ENCODE assay signal across 1 cellular context in the genomic region with DNA sequence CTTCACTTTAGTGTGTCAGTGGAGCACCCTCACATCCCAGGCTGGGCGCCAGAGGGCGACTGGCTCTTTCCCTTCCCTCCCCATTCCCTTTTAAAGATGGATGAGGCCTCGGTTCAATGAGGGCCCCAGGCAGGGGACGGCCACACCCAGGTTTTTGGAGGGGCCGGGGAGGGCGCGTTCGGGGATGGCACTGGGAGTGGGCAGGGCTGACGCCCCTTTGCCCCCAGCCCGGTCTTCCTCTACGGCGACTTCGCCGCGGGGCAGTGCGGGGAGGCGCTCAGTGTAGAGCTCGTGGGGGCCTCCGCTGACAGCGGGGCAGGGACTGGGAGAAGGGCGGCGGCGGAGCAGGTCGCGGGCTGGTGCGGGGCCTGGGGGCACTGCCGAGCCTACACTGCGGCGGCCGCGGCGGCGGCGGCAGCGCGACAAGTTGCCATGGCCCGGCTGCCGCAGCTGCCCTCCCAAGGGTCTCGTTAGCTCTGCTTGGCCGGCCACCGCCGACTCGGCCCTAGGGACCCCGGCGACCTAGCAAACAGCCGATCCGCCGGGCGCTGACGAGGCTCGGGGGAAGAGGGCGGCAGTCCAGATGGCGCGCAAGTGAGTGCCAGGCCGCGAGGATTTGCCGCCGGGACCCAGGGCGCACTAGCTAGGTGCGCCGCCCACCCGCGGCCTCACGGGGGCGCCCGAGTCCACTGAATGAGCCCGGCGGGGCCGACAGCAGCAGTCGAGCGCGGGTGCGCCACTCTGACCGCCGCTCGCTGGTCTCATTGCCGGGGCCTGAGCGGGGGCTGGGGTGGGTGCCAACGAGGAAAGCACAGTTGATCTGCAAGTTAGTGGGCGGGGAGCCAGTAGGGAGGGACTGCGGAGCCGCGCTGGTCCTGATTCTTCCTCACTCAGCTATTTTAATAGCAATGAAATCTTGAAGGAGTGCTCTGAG.
A peak's percentile ranks its signal among the peaks of the same experiment; 100 is the strongest.
TF ChIP-seq lines count a peak whose summit lies in the region.

No MANE protein-coding gene starts in this region.

TF ChIP-seq in HepG2, 621 proteins besides CTCF, POLR2A, EP300 and RAD21 (continued from another document and continues in another):
- TF ChIP-seq ZBTB8A (CRISPR knock-in tag; IDR thresholded peaks at IDR 0.05; ENCODE audit: borderline replicate concordance, low read depth), result no peak
- TF ChIP-seq UBTF (CRISPR knock-in tag; IDR thresholded peaks at IDR 0.05), result peak; percentile 38; the same call in 1 of the 2 replicates
- TF ChIP-seq RXRA (CRISPR knock-in tag; IDR thresholded peaks at IDR 0.05), result 0 out of 2 replicates have a peak, but pooled peaks have one; percentile 14
- no peak for TF ChIP-seq MTA3 (CRISPR knock-in tag; IDR thresholded peaks at IDR 0.05)
- TF ChIP-seq MTF2 (CRISPR knock-in tag; IDR thresholded peaks at IDR 0.05; ENCODE audit: borderline replicate concordance), result peak; percentile 92
- TF ChIP-seq REXO4 (CRISPR knock-in tag; IDR thresholded peaks at IDR 0.05; ENCODE audit: borderline replicate concordance), result no peak
- TF ChIP-seq NONO (IDR thresholded peaks at IDR 0.05), result no peak
- TF ChIP-seq NONO (CRISPR knock-in tag; conservative IDR thresholded peaks at IDR 0.05), result peak; percentile 57; the same call in 1 of the 2 replicates
- TF ChIP-seq REPIN1 (CRISPR knock-in tag; IDR thresholded peaks at IDR 0.05; ENCODE audit: borderline replicate concordance, low read depth), result no peak
- TF ChIP-seq TCF7 (IDR thresholded peaks at IDR 0.05; ENCODE audit: low read depth), result no peak
- TF ChIP-seq, protein P1, sequence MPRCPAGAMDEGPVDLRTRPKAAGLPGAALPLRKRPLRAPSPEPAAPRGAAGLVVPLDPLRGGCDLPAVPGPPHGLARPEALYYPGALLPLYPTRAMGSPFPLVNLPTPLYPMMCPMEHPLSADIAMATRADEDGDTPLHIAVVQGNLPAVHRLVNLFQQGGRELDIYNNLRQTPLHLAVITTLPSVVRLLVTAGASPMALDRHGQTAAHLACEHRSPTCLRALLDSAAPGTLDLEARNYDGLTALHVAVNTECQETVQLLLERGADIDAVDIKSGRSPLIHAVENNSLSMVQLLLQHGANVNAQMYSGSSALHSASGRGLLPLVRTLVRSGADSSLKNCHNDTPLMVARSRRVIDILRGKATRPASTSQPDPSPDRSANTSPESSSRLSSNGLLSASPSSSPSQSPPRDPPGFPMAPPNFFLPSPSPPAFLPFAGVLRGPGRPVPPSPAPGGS (CRISPR knock-in tag; IDR thresholded peaks at IDR 0.05), result peak; percentile 67; the same call in 1 of the 2 replicates
- no peak for TF ChIP-seq PRPF4 (IDR thresholded peaks at IDR 0.05; ENCODE audit: low read depth, low read length, poor library complexity, severe bottlenecking)
- TF ChIP-seq STAG1 (CRISPR knock-in tag; IDR thresholded peaks at IDR 0.05), result peak; percentile 98
- TF ChIP-seq, protein P2, sequence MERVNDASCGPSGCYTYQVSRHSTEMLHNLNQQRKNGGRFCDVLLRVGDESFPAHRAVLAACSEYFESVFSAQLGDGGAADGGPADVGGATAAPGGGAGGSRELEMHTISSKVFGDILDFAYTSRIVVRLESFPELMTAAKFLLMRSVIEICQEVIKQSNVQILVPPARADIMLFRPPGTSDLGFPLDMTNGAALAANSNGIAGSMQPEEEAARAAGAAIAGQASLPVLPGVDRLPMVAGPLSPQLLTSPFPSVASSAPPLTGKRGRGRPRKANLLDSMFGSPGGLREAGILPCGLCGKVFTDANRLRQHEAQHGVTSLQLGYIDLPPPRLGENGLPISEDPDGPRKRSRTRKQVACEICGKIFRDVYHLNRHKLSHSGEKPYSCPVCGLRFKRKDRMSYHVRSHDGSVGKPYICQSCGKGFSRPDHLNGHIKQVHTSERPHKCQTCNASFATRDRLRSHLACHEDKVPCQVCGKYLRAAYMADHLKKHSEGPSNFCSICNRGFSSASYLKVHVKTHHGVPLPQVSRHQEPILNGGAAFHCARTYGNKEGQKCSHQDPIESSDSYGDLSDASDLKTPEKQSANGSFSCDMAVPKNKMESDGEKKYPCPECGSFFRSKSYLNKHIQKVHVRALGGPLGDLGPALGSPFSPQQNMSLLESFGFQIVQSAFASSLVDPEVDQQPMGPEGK (CRISPR knock-in tag; IDR thresholded peaks at IDR 0.05), result peak; percentile 51
- no peak for TF ChIP-seq MLLT10 (CRISPR knock-in tag; IDR thresholded peaks at IDR 0.05)
- no peak for TF ChIP-seq MTF1 (CRISPR knock-in tag; IDR thresholded peaks at IDR 0.05)
- no peak for TF ChIP-seq HCFC1 (IDR thresholded peaks at IDR 0.05; ENCODE audit: low read depth, low read length)
- TF ChIP-seq ZSCAN30 (CRISPR knock-in tag; IDR thresholded peaks at IDR 0.05), result no peak
- 0 out of 2 replicates have a peak, but pooled peaks have one; percentile 27 for TF ChIP-seq ZFP37 (CRISPR knock-in tag; IDR thresholded peaks at IDR 0.05; ENCODE audit: borderline replicate concordance)
- TF ChIP-seq TOPORS (CRISPR knock-in tag; IDR thresholded peaks at IDR 0.05), result no peak
- peak; percentile 31; the same call in 1 of the 2 replicates for TF ChIP-seq MYC (CRISPR knock-in tag; IDR thresholded peaks at IDR 0.05; ENCODE audit: borderline replicate concordance)
- TF ChIP-seq ZBTB38 (CRISPR knock-in tag; IDR thresholded peaks at IDR 0.05), result peak; percentile 47; the same call in 1 of the 2 replicates
- 0 out of 2 replicates have a peak, but pooled peaks have one; percentile 24 for TF ChIP-seq MEIS2 (CRISPR knock-in tag; IDR thresholded peaks at IDR 0.05)
- no peak for TF ChIP-seq ZNF34 (CRISPR knock-in tag; IDR thresholded peaks at IDR 0.05; ENCODE audit: borderline replicate concordance)
- peak; percentile 25; the same call in 1 of the 2 replicates for TF ChIP-seq ZNF724P (CRISPR knock-in tag; IDR thresholded peaks at IDR 0.05; ENCODE audit: borderline replicate concordance)
- TF ChIP-seq TFDP2 (CRISPR knock-in tag; IDR thresholded peaks at IDR 0.05), result peak; percentile 37; the same call in 1 of the 2 replicates
- 0 out of 2 replicates have a peak, but pooled peaks have one; percentile 37 for TF ChIP-seq ZNF816 (CRISPR knock-in tag; IDR thresholded peaks at IDR 0.05; ENCODE audit: borderline replicate concordance)
- peak; percentile 39; the same call in 1 of the 2 replicates for TF ChIP-seq ZFX (CRISPR knock-in tag; IDR thresholded peaks at IDR 0.05; ENCODE audit: low read depth)
- TF ChIP-seq EEA1 (CRISPR knock-in tag; IDR thresholded peaks at IDR 0.05; ENCODE audit: borderline replicate concordance), result peak; percentile 79; the same call in 1 of the 2 replicates
- peak; percentile 24; the same call in 1 of the 2 replicates for TF ChIP-seq KDM5B (CRISPR knock-in tag; IDR thresholded peaks at IDR 0.05; ENCODE audit: borderline replicate concordance)
- TF ChIP-seq JARID2 (CRISPR knock-in tag; IDR thresholded peaks at IDR 0.05; ENCODE audit: insufficient replicate concordance), result no peak
- TF ChIP-seq ZNF749 (CRISPR knock-in tag; IDR thresholded peaks at IDR 0.05; ENCODE audit: borderline replicate concordance), result no peak
- no peak for TF ChIP-seq TBX3 (IDR thresholded peaks at IDR 0.05; ENCODE audit: borderline replicate concordance)
- TF ChIP-seq MAZ (IDR thresholded peaks at IDR 0.05; ENCODE audit: borderline replicate concordance, low read depth, low read length), result no peak
- 0 out of 2 replicates have a peak, but pooled peaks have one; percentile 38 for TF ChIP-seq MAZ (CRISPR knock-in tag; IDR thresholded peaks at IDR 0.05; ENCODE audit: low read depth)
- no peak for TF ChIP-seq ZFP36L1 (CRISPR knock-in tag; IDR thresholded peaks at IDR 0.05)
- TF ChIP-seq ZNF441 (CRISPR knock-in tag; IDR thresholded peaks at IDR 0.05; ENCODE audit: borderline replicate concordance), result no peak
- TF ChIP-seq ZNF260 (CRISPR knock-in tag; IDR thresholded peaks at IDR 0.05; ENCODE audit: borderline replicate concordance, low read depth), result no peak
- no peak for TF ChIP-seq LRRFIP1 (CRISPR knock-in tag; conservative IDR thresholded peaks at IDR 0.05)
- no peak for TF ChIP-seq SP4 (CRISPR knock-in tag; IDR thresholded peaks at IDR 0.05)
- peak; percentile 58; the same call in 1 of the 2 replicates for TF ChIP-seq ZNF124 (CRISPR knock-in tag; IDR thresholded peaks at IDR 0.05)
- peak; percentile 3 for TF ChIP-seq ZNF629 (CRISPR knock-in tag; conservative IDR thresholded peaks at IDR 0.05)
- TF ChIP-seq GABPB1 (CRISPR knock-in tag; IDR thresholded peaks at IDR 0.05), result peak; percentile 60; the same call in 1 of the 2 replicates
- TF ChIP-seq ZNF766 (CRISPR knock-in tag; IDR thresholded peaks at IDR 0.05; ENCODE audit: borderline replicate concordance), result no peak
- TF ChIP-seq TCF7L2 (IDR thresholded peaks at IDR 0.05; ENCODE audit: low read depth, low read length), result no peak
- no peak for TF ChIP-seq ZNF329 (CRISPR knock-in tag; IDR thresholded peaks at IDR 0.05; ENCODE audit: low read depth)
- no peak for TF ChIP-seq ZMAT3 (CRISPR knock-in tag; conservative IDR thresholded peaks at IDR 0.05)
- no peak; the same call in 1 of the 2 replicates for TF ChIP-seq ZBTB7B (CRISPR knock-in tag; IDR thresholded peaks at IDR 0.05)
- no peak for TF ChIP-seq ZNF225 (CRISPR knock-in tag; IDR thresholded peaks at IDR 0.05)
- TF ChIP-seq, protein P3, sequence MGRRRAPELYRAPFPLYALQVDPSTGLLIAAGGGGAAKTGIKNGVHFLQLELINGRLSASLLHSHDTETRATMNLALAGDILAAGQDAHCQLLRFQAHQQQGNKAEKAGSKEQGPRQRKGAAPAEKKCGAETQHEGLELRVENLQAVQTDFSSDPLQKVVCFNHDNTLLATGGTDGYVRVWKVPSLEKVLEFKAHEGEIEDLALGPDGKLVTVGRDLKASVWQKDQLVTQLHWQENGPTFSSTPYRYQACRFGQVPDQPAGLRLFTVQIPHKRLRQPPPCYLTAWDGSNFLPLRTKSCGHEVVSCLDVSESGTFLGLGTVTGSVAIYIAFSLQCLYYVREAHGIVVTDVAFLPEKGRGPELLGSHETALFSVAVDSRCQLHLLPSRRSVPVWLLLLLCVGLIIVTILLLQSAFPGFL (CRISPR knock-in tag; IDR thresholded peaks at IDR 0.05), result no peak
- TF ChIP-seq IRF2 (CRISPR knock-in tag; IDR thresholded peaks at IDR 0.05), result no peak
- no peak for TF ChIP-seq U2AF1 (optimal IDR thresholded peaks at IDR 0.05; ENCODE audit: low read depth, low read length)
- no peak for TF ChIP-seq ZNF788 (CRISPR knock-in tag; IDR thresholded peaks at IDR 0.05; ENCODE audit: borderline replicate concordance)
- TF ChIP-seq PHF8 (CRISPR knock-in tag; IDR thresholded peaks at IDR 0.05), result 0 out of 2 replicates have a peak, but pooled peaks have one; percentile 21
- peak; percentile 36; the same call in 1 of the 2 replicates for TF ChIP-seq SALL1 (CRISPR knock-in tag; IDR thresholded peaks at IDR 0.05)
